9 cellular contexts compared by ENCODE assay signal in genomic region chr3:159266779-159267178, GRCh38.
A peak's percentile ranks its signal among the peaks of the same experiment; 100 is the strongest.
DNase-seq lines count a peak whose midpoint lies in the region; ATAC-seq and TF ChIP-seq lines count a peak whose summit lies in the region.
"Had no signal": no experiment of that assay in that cellular context is flagged by ENCODE, and none has a peak within 500 bp of the region (broad histone marks: within the 10 kb centered on the region; RNA-seq: fewer than 3 reads in every experiment).

No MANE protein-coding gene starts in this region.

- no peaks in the 10 kb centered on the region for H3K4me1 Mint-ChIP-seq in natural killer cell
- H3K4me1 Mint-ChIP-seq: central memory CD8-positive, alpha-beta T cell had no signal

- H3K27me3 Mint-ChIP-seq in natural killer cell (ENCODE audit: low read depth in 2 of 2): no peaks in the 10 kb centered on the region
- H3K27me3 Mint-ChIP-seq: central memory CD8-positive, alpha-beta T cell had no signal

- no peaks in the 10 kb centered on the region for H3K36me3 Mint-ChIP-seq in natural killer cell

- intact Hi-C loops in natural killer cell (cut with micrococcal nuclease): no loop called here

- ATAC-seq in SK-N-SH treated with all-trans-retinoic acid at 6 μM for 48 hours (peak; percentile 33; the same call in 1 of the 3 replicates), HG03378 (IDR thresholded peaks at IDR 0.05; ENCODE audit: unreplicated experiment) (no peak), GM19455 (IDR thresholded peaks at IDR 0.05; ENCODE audit: unreplicated experiment) (no peak), natural killer cell (no peak)

- H3K4me3 Mint-ChIP-seq in natural killer cell: no peak overlapping the region
- H3K4me3 Mint-ChIP-seq: central memory CD8-positive, alpha-beta T cell had no signal

- peak; percentile 16 for DNase-seq in stimulated activated CD4-positive, alpha-beta T cell treated with anti-CD3 and anti-CD28 coated beads, Interleukin-15, amount 100 ng/mL, for 24 hours
- no peak for DNase-seq in stimulated activated CD4-positive, alpha-beta T cell treated with anti-CD3 and anti-CD28 coated beads, Interleukin-4, amount 100 ng/mL, for 1 hour
- peak; percentile 59 for DNase-seq in KBM-7
- DNase-seq in kidney glomerular epithelial cell (lab: John Stamatoyannopoulos, UW): peak; percentile 10
- DNase-seq in natural killer cell: no peak

- TF ChIP-seq CTCF in natural killer cell (IDR thresholded peaks at IDR 0.05): no peak

- H3K27ac Mint-ChIP-seq in natural killer cell: no peak overlapping the region

- in situ Hi-C loops in KBM-7 (cut with MboI; ENCODE audit: low pct_unique_long_range_greater_than_20kb, low sequenced_read_pairs): loop anchor here (25.0 kb wide), 3 partner anchors 429 to 746 kb away; no protein-coding TSS in a partner anchor

- H3K9me3 Mint-ChIP-seq in natural killer cell: peaks cover 0 to 3% of the 10 kb centered on the region in 2 donors
- H3K9me3 Mint-ChIP-seq: central memory CD8-positive, alpha-beta T cell had no signal

TF ChIP-seq in SK-N-SH treated with all-trans-retinoic acid at 6 μM for 48 hours, 23 proteins besides CTCF, POLR2A, EP300 and RAD21:
- TF ChIP-seq GLIS3 (CRISPR knock-in tag; IDR thresholded peaks at IDR 0.05): no peak
- no peak for TF ChIP-seq PPARA (CRISPR knock-in tag; IDR thresholded peaks at IDR 0.05; ENCODE audit: borderline replicate concordance)
- no peak for TF ChIP-seq TCF4 (CRISPR knock-in tag; IDR thresholded peaks at IDR 0.05; ENCODE audit: borderline replicate concordance)
- no peak for TF ChIP-seq ZFP30 (CRISPR knock-in tag; IDR thresholded peaks at IDR 0.05)
- no peak for TF ChIP-seq PATZ1 (CRISPR knock-in tag; IDR thresholded peaks at IDR 0.05; ENCODE audit: borderline replicate concordance)

Comparison
In these comparisons a context has a peak if more than half of its experiments do, and no peak if none do; other contexts are left out.
1. DNase-seq: peak in stimulated activated CD4-positive, alpha-beta T cell treated with anti-CD3 and anti-CD28 coated beads, Interleukin-15, amount 100 ng/mL, for 24 hours (single experiment), KBM-7 (single experiment) and kidney glomerular epithelial cell (single experiment); none in stimulated activated CD4-positive, alpha-beta T cell treated with anti-CD3 and anti-CD28 coated beads, Interleukin-4, amount 100 ng/mL, for 1 hour (single experiment) and natural killer cell (single experiment).